ENCODE assay signal across 12 cellular contexts in the genomic region with DNA sequence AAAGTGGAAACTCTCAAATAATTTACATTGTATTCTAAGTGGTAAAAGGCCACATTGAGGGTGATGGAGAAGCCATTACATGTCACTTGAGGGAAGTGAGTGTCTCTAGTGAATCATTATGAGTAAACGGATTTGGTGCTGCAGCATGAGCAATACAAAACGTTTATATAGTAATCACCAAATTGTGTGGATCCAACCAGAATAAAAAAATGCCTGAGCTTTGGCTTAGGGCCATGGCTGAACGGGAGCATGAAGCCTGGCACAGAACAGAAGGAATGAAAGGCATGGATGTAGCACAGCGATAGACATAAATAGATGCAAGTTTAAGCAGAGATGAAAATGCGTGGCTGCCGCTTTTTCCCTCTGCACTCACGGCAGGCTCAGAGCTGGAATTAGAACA. TPM values are rescaled to one million over a fixed set of nuclear protein-coding genes. Genes with fewer than 3 reads are reported as not detected.
DNase-seq lines count a peak whose midpoint lies in the region; ATAC-seq, FAIRE-seq and TF ChIP-seq lines count a peak whose summit lies in the region.
"Had no signal": no experiment of that assay in that cellular context is flagged by ENCODE, and none has a peak within 500 bp of the region (broad histone marks: within the 10 kb centered on the region; RNA-seq: fewer than 3 reads in every experiment).

No MANE protein-coding gene starts in this region.

- no peaks in the 10 kb centered on the region; the same call in 1 of the 2 replicates for H3K23me2 ChIP-seq in H1 (ENCODE audit: low read depth, low read length)

- intact Hi-C loops in stomach (cut with DNase I; ENCODE audit: low total_unique reads): no loop called here
- intact Hi-C loops in colonic mucosa (cut with DNase I): no loop called here

- no peaks in the 10 kb centered on the region for H3K9me3 Mint-ChIP-seq in activated naive CD4-positive, alpha-beta T cell treated with anti-CD3 and anti-CD28 coated beads, Interleukin-2, amount 50 U/mL, for 24 hours
- no peaks in the 10 kb centered on the region for H3K9me3 Mint-ChIP-seq in stimulated activated memory B cell treated with anti-CD40 and anti-IgM and Interleukin-4, amounts not matched to agents 10 μg/mL and 1 μg/mL and 100 μg/mL, for 72 hours

- no peak overlapping the region for H2AK5ac ChIP-seq in H1 (ENCODE audit: low read depth, low read length)

- H3K4me1 ChIP-seq in SK-N-SH (ENCODE audit: control insufficient read depth in 1 of 2, insufficient read depth in 2 of 2, low read depth in 1 of 2, low read length in 1 of 2) (peaks cover 0 to 16% of the 10 kb centered on the region in 2 experiments; a peak in 1 of 4 replicates), H1 (replicated peaks in 1 of 4; ENCODE audit: control insufficient read depth in 3 of 4, insufficient read depth in 4 of 4, low read length in 3 of 4) (peaks cover 1 to 12% (median 9%) of the 10 kb centered on the region in 4 experiments; a peak in 6 of 7 replicates), stomach (peaks cover 0 to 13% (median 5%) of the 10 kb centered on the region in 4 donors), colonic mucosa (no peaks in the 10 kb centered on the region)

- no peaks in the 10 kb centered on the region for H4K20me1 ChIP-seq in SK-N-SH (ENCODE audit: insufficient read depth)
- H4K20me1 ChIP-seq in H1 (replicated peaks in 1 of 2; ENCODE audit: control insufficient read depth in 1 of 2, insufficient read depth in 2 of 2, low read length in 2 of 2): no peaks in the 10 kb centered on the region

- H3K79me2 ChIP-seq in SK-N-SH (ENCODE audit: insufficient read depth): no peaks in the 10 kb centered on the region; the same call in 1 of the 2 replicates
- no peaks in the 10 kb centered on the region for H3K79me2 ChIP-seq in H1 (ENCODE audit: control insufficient read depth in 1 of 2, insufficient read depth in 2 of 2, low read length in 2 of 2)

- peak overlapping the region; percentile 13; the same call in 1 of the 2 replicates for H3K9ac ChIP-seq in SK-N-SH
- no peak overlapping the region for H3K9ac ChIP-seq in H1 (replicated peaks in 1 of 4; ENCODE audit: extremely low read depth in 1 of 4, low read depth in 3 of 4, low read length in 3 of 4)
- H3K9ac ChIP-seq in colonic mucosa (ENCODE audit: low read depth in 2 of 2, low read length in 2 of 2): no peak overlapping the region

- no peaks in the 10 kb centered on the region for H3K27me3 Mint-ChIP-seq in activated naive CD4-positive, alpha-beta T cell treated with anti-CD3 and anti-CD28 coated beads, Interleukin-2, amount 50 U/mL, for 24 hours
- H3K27me3 Mint-ChIP-seq in stimulated activated memory B cell treated with anti-CD40 and anti-IgM and Interleukin-4, amounts not matched to agents 10 μg/mL and 1 μg/mL and 100 μg/mL, for 72 hours: no peaks in the 10 kb centered on the region

- peak overlapping the region; percentile 38; the same call in 1 of the 2 replicates for H3K4me2 ChIP-seq in SK-N-SH
- H3K4me2 ChIP-seq in H1 (ENCODE audit: insufficient read depth in 1 of 2, low read depth in 2 of 2, low read length in 2 of 2): no peak overlapping the region

- FAIRE-seq in H1 (lab: Jason Lieb, UNC): no peak
- FAIRE-seq: frontal cortex had no signal

- no peak overlapping the region for H4K91ac ChIP-seq in H1 (replicated peaks; ENCODE audit: insufficient read length, low read length)

- no peak for TF ChIP-seq RAD21 in SK-N-SH (IDR thresholded peaks at IDR 0.05; ENCODE audit: low read length)
- TF ChIP-seq RAD21 in H1 (IDR thresholded peaks at IDR 0.05 in 1 of 2, conservative IDR thresholded peaks at IDR 0.05 in 1 of 2; ENCODE audit: low read depth in 2 of 2, low read length in 2 of 2): no peak

- TF ChIP-seq EP300 in SK-N-SH (IDR thresholded peaks at IDR 0.05; ENCODE audit: borderline replicate concordance in 1 of 2, low read depth in 1 of 2, low read length in 1 of 2): peak in 1 of 2 experiments; percentile 82; a peak in 2 of 4 replicates
- TF ChIP-seq EP300 in H1 (IDR thresholded peaks at IDR 0.05; ENCODE audit: borderline replicate concordance in 1 of 2, low read depth in 2 of 2, low read length in 2 of 2): no peak
- TF ChIP-seq EP300 in stomach (IDR thresholded peaks at IDR 0.05): no peak

- H2BK15ac ChIP-seq in H1 (ENCODE audit: low read length): no peak overlapping the region

- H3K27ac Mint-ChIP-seq in activated naive CD4-positive, alpha-beta T cell treated with anti-CD3 and anti-CD28 coated beads, Interleukin-2, amount 50 U/mL, for 24 hours: peak overlapping the region; percentile 55
- peak overlapping the region; percentile 17 for H3K27ac Mint-ChIP-seq in stimulated activated memory B cell treated with anti-CD40 and anti-IgM and Interleukin-4, amounts not matched to agents 10 μg/mL and 1 μg/mL and 100 μg/mL, for 72 hours

- no peak for ATAC-seq in stimulated activated memory B cell treated with anti-CD40 and anti-IgM and Interleukin-4, amounts not matched to agents 10 μg/mL and 1 μg/mL and 100 μg/mL, for 72 hours
- no peak for ATAC-seq in HG03520 (IDR thresholded peaks at IDR 0.05; ENCODE audit: unreplicated experiment)

- no peak overlapping the region for H3K18ac ChIP-seq in H1 (ENCODE audit: extremely low read depth, low read length)

- H2BK5ac ChIP-seq in H1 (ENCODE audit: low read depth, low read length): 0 out of 2 replicates have a peak overlapping the region, but pooled peaks have one; percentile 19

- CTCF ChIA-PET in SK-N-SH (lab: Yijun Ruan, JAX): interaction anchor here (1.5 kb wide), 1 partner anchor 41 kb away, joined by 5 read pairs; no protein-coding TSS in a partner anchor
- CTCF ChIA-PET in H1 (lab: Charles Lee; ENCODE audit: partially characterized antibody): interaction anchor here (1.1 to 4.6 kb wide), 2 partner anchors 41 to 199 kb away, joined by 3 to 15 read pairs; no protein-coding TSS in a partner anchor

- no peak for TF ChIP-seq POLR2A in H1 (IDR thresholded peaks at IDR 0.05; ENCODE audit: control extremely low read depth in 1 of 2, low read depth in 2 of 2, low read length in 2 of 2)
- TF ChIP-seq POLR2A in stomach (IDR thresholded peaks at IDR 0.05): no peak

- H3K36me3 Mint-ChIP-seq in activated naive CD4-positive, alpha-beta T cell treated with anti-CD3 and anti-CD28 coated beads, Interleukin-2, amount 50 U/mL, for 24 hours: peaks cover 5% of the 10 kb centered on the region
- peaks cover 51% of the 10 kb centered on the region for H3K36me3 Mint-ChIP-seq in stimulated activated memory B cell treated with anti-CD40 and anti-IgM and Interleukin-4, amounts not matched to agents 10 μg/mL and 1 μg/mL and 100 μg/mL, for 72 hours

- 17% methylated on average over 7 of the region's 7 CpGs for WGBS in SK-N-SH (ENCODE audit: low lambda C conversion rate)
- WGBS in H1 (ENCODE audit: extremely low coverage in 1 of 2, insufficient coverage in 1 of 2, insufficient read length in 1 of 2, insufficient replicate concordance in 2 of 2, low coverage in 1 of 2, low lambda C conversion rate in 2 of 2, missing lambda C conversion rate in 1 of 2), 2 experiments: 80% methylated on average over 7 of the region's 7 CpGs; no CpG with 5 or more reads in 1 of the 2 experiments
- WGBS in stomach, 5 donors: 45 to 60% (median 59%) methylated on average over 7 of the region's 7 CpGs

- peaks cover 13% of the 10 kb centered on the region for H3F3A ChIP-seq in SK-N-SH (replicated peaks; ENCODE audit: insufficient read depth)

- H4K5ac ChIP-seq in H1 (ENCODE audit: insufficient read length, low read depth, low read length): no peak overlapping the region

- POLR2A ChIA-PET in SK-N-SH (lab: Yijun Ruan, JAX): no interaction called here
- POLR2A ChIA-PET in H1 (lab: Charles Lee; ENCODE audit: partially characterized antibody): no interaction called here

- H2BK20ac ChIP-seq in H1 (ENCODE audit: low read length): no peak overlapping the region

- no peak overlapping the region for H3K4me3 ChIP-seq in SK-N-SH (ENCODE audit: low read depth in 2 of 2, low read length in 1 of 2)
- no peak overlapping the region for H3K4me3 ChIP-seq in H1 (ENCODE audit: extremely low read depth in 1 of 4, insufficient read depth in 2 of 4, low read depth in 3 of 4, low read length in 4 of 4)
- no peak overlapping the region for H3K4me3 ChIP-seq in stomach
- no peak overlapping the region for H3K4me3 ChIP-seq in colonic mucosa

- no peak overlapping the region for H3K4ac ChIP-seq in H1 (replicated peaks; ENCODE audit: insufficient read length, low read depth, low read length)

- H3K27me3 ChIP-seq in SK-N-SH (ENCODE audit: insufficient read depth) (no peaks in the 10 kb centered on the region), H1 (replicated peaks in 1 of 4; ENCODE audit: control insufficient read depth in 3 of 4, extremely low read depth in 1 of 4, insufficient read depth in 3 of 4, low read length in 3 of 4) (no peaks in the 10 kb centered on the region), stomach (no peaks in the 10 kb centered on the region), colonic mucosa (no peaks in the 10 kb centered on the region)

- DNase-seq in activated naive CD4-positive, alpha-beta T cell (lab: John Stamatoyannopoulos, UW): no peak
- DNase-seq in SK-N-SH (no peak), H1 (ENCODE audit: low read depth in 1 of 2, low spot score in 2 of 2) (no peak), stomach (no peak), colonic mucosa (no peak)
- DNase-seq: activated effector memory CD4-positive, alpha-beta T cell treated with anti-CD3 and anti-CD28 coated beads, Interleukin-2, amount 50 U/mL, for 16 hours; NCI-H2107; stimulated activated CD4-positive, alpha-beta T cell treated with anti-CD3 and anti-CD28 coated beads, Interleukin-15, amount 100 ng/mL, for 24 hours had no signal

- H3K27ac ChIP-seq in SK-N-SH (ENCODE audit: low read depth in 2 of 2, low read length in 1 of 2) (peak overlapping the region in 1 of 2 experiments; percentile 61; a peak in 2 of 4 replicates), H1 (ENCODE audit: low read depth, low read length) (no peak overlapping the region), stomach (no peak overlapping the region), colonic mucosa (no peak overlapping the region)

- H4K8ac ChIP-seq in H1 (ENCODE audit: extremely low read depth, insufficient read depth, low read length): no peak overlapping the region

- H2AFZ ChIP-seq in SK-N-SH (ENCODE audit: low read depth) (no peak overlapping the region; the same call in 1 of the 2 replicates), H1 (ENCODE audit: low read length) (no peak overlapping the region; the same call in 1 of the 2 replicates)

- no peaks in the 10 kb centered on the region for H3K9me3 ChIP-seq in SK-N-SH
- no peaks in the 10 kb centered on the region for H3K9me3 ChIP-seq in H1 (ENCODE audit: insufficient read depth in 2 of 2, low read depth in 1 of 2, low read length in 1 of 2)
- no peaks in the 10 kb centered on the region for H3K9me3 ChIP-seq in stomach
- no peaks in the 10 kb centered on the region for H3K9me3 ChIP-seq in colonic mucosa

- peak overlapping the region; percentile 70 for H2BK120ac ChIP-seq in H1 (replicated peaks; ENCODE audit: low read depth, low read length)

- H3K23ac ChIP-seq in H1 (ENCODE audit: insufficient read length): no peak overlapping the region

- peak overlapping the region; percentile 69; the same call in 1 of the 2 replicates for H2BK12ac ChIP-seq in H1 (ENCODE audit: low read depth, low read length)

- H3K79me1 ChIP-seq in H1 (ENCODE audit: low read depth, low read length): no peaks in the 10 kb centered on the region

- no peak overlapping the region for H3K4me3 Mint-ChIP-seq in activated naive CD4-positive, alpha-beta T cell treated with anti-CD3 and anti-CD28 coated beads, Interleukin-2, amount 50 U/mL, for 24 hours
- no peak overlapping the region for H3K4me3 Mint-ChIP-seq in stimulated activated memory B cell treated with anti-CD40 and anti-IgM and Interleukin-4, amounts not matched to agents 10 μg/mL and 1 μg/mL and 100 μg/mL, for 72 hours

- H3K9me2 ChIP-seq in SK-N-SH: no peaks in the 10 kb centered on the region

- peaks cover 29% of the 10 kb centered on the region for H3K4me1 Mint-ChIP-seq in activated naive CD4-positive, alpha-beta T cell treated with anti-CD3 and anti-CD28 coated beads, Interleukin-2, amount 50 U/mL, for 24 hours
- peaks cover 44% of the 10 kb centered on the region for H3K4me1 Mint-ChIP-seq in stimulated activated memory B cell treated with anti-CD40 and anti-IgM and Interleukin-4, amounts not matched to agents 10 μg/mL and 1 μg/mL and 100 μg/mL, for 72 hours

- TF ChIP-seq CTCF in SK-N-SH (IDR thresholded peaks at IDR 0.05): no peak
- no peak for TF ChIP-seq CTCF in H1 (IDR thresholded peaks at IDR 0.05; ENCODE audit: control extremely low read depth in 1 of 3, insufficient read depth in 1 of 3, low read depth in 1 of 3, low read length in 3 of 3)
- TF ChIP-seq CTCF in stomach (IDR thresholded peaks at IDR 0.05): no peak
- no peak for TF ChIP-seq CTCF in colonic mucosa (IDR thresholded peaks at IDR 0.05)

- H3K14ac ChIP-seq in H1 (ENCODE audit: insufficient read length): no peak overlapping the region

- H3K36me3 ChIP-seq in SK-N-SH (replicated peaks in 1 of 2; ENCODE audit: control insufficient read depth in 1 of 2, insufficient read depth in 2 of 2, low read length in 1 of 2) (no peaks in the 10 kb centered on the region), H1 (ENCODE audit: control insufficient read depth in 2 of 4, insufficient read depth in 4 of 4, low read length in 3 of 4) (no peaks in the 10 kb centered on the region), stomach (no peaks in the 10 kb centered on the region), colonic mucosa (no peaks in the 10 kb centered on the region)

- H3K56ac ChIP-seq in H1 (replicated peaks; ENCODE audit: insufficient read length, low read depth, low read length): no peak overlapping the region

RNA-seq across cellular contexts. Expression of a gene that starts 58.3 kb away (rescaled TPM):
- polyA plus RNA-seq in SK-N-SH (2012; rRNA removed) (221 and 279 TPM in 2 replicates), H1 (2011; rRNA removed) (332 and 478 TPM in 2 replicates), stomach (100 to 1,000 TPM in 1 of 3 donors, 10 to 100 TPM in 2; 17.4 to 104 (median 23.9) TPM)
- polyA plus RNA-seq in SK-N-SH (2012; cell fraction: cytosol; rRNA removed): 275 and 326 TPM in 2 replicates
- polyA plus RNA-seq in SK-N-SH (2012; cell fraction: nucleus; rRNA removed): 88.1 and 137 TPM in 2 replicates
- total RNA-seq in H1 (2021; fragmentation: NEBNext Ultra II Directional; extraction: Animal tissue kit (Norgen Biotek cat#: 25700)): 229 and 240 TPM in 2 replicates
- 461 TPM for polyA plus RNA-seq in H1 (2011; cell fraction: cytosol; rRNA removed)
- 86.9 TPM for polyA plus RNA-seq in H1 (2011; cell fraction: nucleus; rRNA removed)
- 218 to 276 TPM (median 234 TPM) in 4 replicates for polyA plus RNA-seq in H1 (2012, experiment 1 of 2)
- polyA plus RNA-seq in H1 (2012, experiment 2 of 2): 278 TPM
- polyA plus RNA-seq in H1 (2013, experiment 1 of 2): 378 TPM
- polyA plus RNA-seq in H1 (2013, experiment 2 of 2): 392 TPM
- 71.6 and 81.9 TPM in 2 replicates for polyA minus RNA-seq in H1 (2011; rRNA and poly(A)+ RNA removed)
- polyA minus RNA-seq in H1 (2011; cell fraction: cytosol; rRNA and poly(A)+ RNA removed): 37.3 TPM
- polyA minus RNA-seq in H1 (2011; cell fraction: nucleus; rRNA and poly(A)+ RNA removed): 65.7 TPM
- total RNA-seq in stomach (10 to 100 TPM in 3 of 5 donors, 1 to 10 TPM in 1, not detected in 1; 2.3 to 27.0 (median 20.8) TPM), colonic mucosa (100 to 1,000 TPM in 1 of 2 donors, 10 to 100 TPM in 1; 37.0 to 104 TPM)
